In genomic region chr5:121053055-121053985, GRCh38 we compare ENCODE assay signal across 33 cellular contexts.
A peak's percentile ranks its signal among the peaks of the same experiment; 100 is the strongest.
DNase-seq lines count a peak whose midpoint lies in the region; ATAC-seq, FAIRE-seq and TF ChIP-seq lines count a peak whose summit lies in the region.
"Had no signal": no experiment of that assay in that cellular context is flagged by ENCODE, and none has a peak within 500 bp of the region (broad histone marks: within the 10 kb centered on the region; RNA-seq: fewer than 3 reads in every experiment).

No MANE protein-coding gene starts in this region.

- FAIRE-seq in astrocyte (lab: Jason Lieb, UNC) = no peak
- FAIRE-seq: GM12891, TTC549 had no signal

- H2AFZ ChIP-seq in DND-41 (ENCODE audit: low read depth, low read length) (peak overlapping the region; percentile 75), astrocyte (ENCODE audit: low read depth, low read length) (no peak overlapping the region)

- DNase-seq in DND-41 (peak; percentile 33), NCI-H526 treated with DMSO at 0.1 percent for 48 hours (lab: John Stamatoyannopoulos, UW) (peak; percentile 0), astrocyte (ENCODE audit: low read depth) (no peak), left kidney (ENCODE audit: low read depth, low spot score) (peak; percentile 47), mesenteric fat pad (ENCODE audit: low spot score) (no peak), nucleus accumbens (lab: John Stamatoyannopoulos, UW) (no peak), endodermal cell (no peak)
- DNase-seq in activated T-cell treated with anti-CD3 and anti-CD28 coated beads, Interleukin-2, amount 50 U/mL, for 4 hours = no peak
- DNase-seq: activated CD4-positive, alpha-beta T cell treated with anti-CD3 and anti-CD28 coated beads, Interleukin-2, amount 50 U/mL, for 4 hours; activated CD4-positive, CD25-positive, alpha-beta regulatory T cell; activated CD8-positive, alpha-beta memory T cell treated with anti-CD3 and anti-CD28 coated beads, Interleukin-2, amount 10 ng/mL, durations not matched to agents 7 days and 5 days; activated T-cell treated with anti-CD3 and anti-CD28 coated beads, Interleukin-2, amount 50 U/mL, for 72 hours; CD8-positive, alpha-beta memory T cell; effector memory CD4-positive, alpha-beta T cell; foreskin keratinocyte; naive thymus-derived CD8-positive, alpha-beta T cell; NCI-H1105; NCI-H187; NCI-H2171; NCI-H524; occipital lobe; psoas muscle; Right ventricle myocardium superior; sigmoid colon; stimulated activated CD4-positive, alpha-beta T cell treated with anti-CD3 and anti-CD28 coated beads, Interleukin-4, amount 100 ng/mL, for 1 hour; T-helper 1 cell; thyroid gland; uterus had no signal

- WGBS in endodermal cell (ENCODE audit: insufficient coverage in 1 of 2, insufficient read length in 1 of 2), 2 experiments = 84 to 100% methylated on average over 1 to 5 of the region's 5 CpGs

- H3K79me2 ChIP-seq in DND-41 (ENCODE audit: insufficient read depth, low read length) = no peaks in the 10 kb centered on the region
- no peaks in the 10 kb centered on the region for H3K79me2 ChIP-seq in astrocyte (ENCODE audit: insufficient read depth, low read length)

- H3K4me2 ChIP-seq in DND-41 (ENCODE audit: insufficient read depth, low read length) (peak overlapping the region; percentile 48), astrocyte (ENCODE audit: low read length) (no peak overlapping the region)

- H3K4me1 ChIP-seq in DND-41 (ENCODE audit: insufficient read depth, low read length) = peaks cover 53% of the 10 kb centered on the region
- no peaks in the 10 kb centered on the region for H3K4me1 ChIP-seq in astrocyte (ENCODE audit: insufficient read depth, low read length)
- H3K4me1 ChIP-seq in endodermal cell (ENCODE audit: control insufficient read depth, insufficient read depth, low read length) = no peaks in the 10 kb centered on the region
- H3K4me1 ChIP-seq: foreskin keratinocyte, psoas muscle, sigmoid colon, thyroid gland, uterus had no signal

- H3K9ac ChIP-seq in DND-41 (ENCODE audit: low read depth, low read length) (peak overlapping the region; percentile 34), astrocyte (ENCODE audit: low read length) (no peak overlapping the region), endodermal cell (ENCODE audit: extremely low read depth, low read length, poor library complexity, severe bottlenecking) (no peak overlapping the region)

- peak; percentile 82 for ATAC-seq in DND-41 (ENCODE audit: insufficient read depth, low read depth)
- no peak for ATAC-seq in activated T-cell treated with anti-CD3 and anti-CD28 coated beads, Interleukin-2, amount 50 U/mL, for 4 hours
- ATAC-seq: activated CD8-positive, alpha-beta memory T cell treated with anti-CD3 and anti-CD28 coated beads, Interleukin-2, amount 10 ng/mL, durations not matched to agents 7 days and 5 days; activated T-cell treated with anti-CD3 and anti-CD28 coated beads, Interleukin-2, amount 50 U/mL, for 72 hours; esophagus mucosa; foreskin keratinocyte; naive thymus-derived CD8-positive, alpha-beta T cell; psoas muscle had no signal

- H3K36me3 Mint-ChIP-seq in astrocyte (ENCODE audit: low read depth, unreplicated experiment) (no peaks in the 10 kb centered on the region), endodermal cell (ENCODE audit: low read depth) (no peaks in the 10 kb centered on the region)
- no peaks in the 10 kb centered on the region for H3K36me3 Mint-ChIP-seq in activated T-cell treated with anti-CD3 and anti-CD28 coated beads, Interleukin-2, amount 50 U/mL, for 4 hours (ENCODE audit: insufficient read depth)
- H3K36me3 Mint-ChIP-seq: activated CD8-positive, alpha-beta memory T cell treated with anti-CD3 and anti-CD28 coated beads, Interleukin-2, amount 10 ng/mL, durations not matched to agents 7 days and 5 days; CD8-positive, alpha-beta memory T cell; IgD-negative memory B cell; naive thymus-derived CD8-positive, alpha-beta T cell had no signal

- H3K27ac ChIP-seq in DND-41 (ENCODE audit: low read length) (peak overlapping the region; percentile 84), astrocyte (ENCODE audit: low read depth, low read length) (no peak overlapping the region), endodermal cell (ENCODE audit: low read depth, low read length) (no peak overlapping the region)
- H3K27ac ChIP-seq: coronary artery, foreskin keratinocyte, psoas muscle, sigmoid colon, thyroid gland, uterus had no signal

- H3K4me1 Mint-ChIP-seq in astrocyte (ENCODE audit: low read depth, unreplicated experiment) (peaks cover 5% of the 10 kb centered on the region), endodermal cell (no peaks in the 10 kb centered on the region)
- no peaks in the 10 kb centered on the region for H3K4me1 Mint-ChIP-seq in activated T-cell treated with anti-CD3 and anti-CD28 coated beads, Interleukin-2, amount 50 U/mL, for 4 hours (ENCODE audit: low read depth)
- H3K4me1 Mint-ChIP-seq: activated CD8-positive, alpha-beta memory T cell treated with anti-CD3 and anti-CD28 coated beads, Interleukin-2, amount 10 ng/mL, durations not matched to agents 7 days and 5 days; CD8-positive, alpha-beta memory T cell; IgD-negative memory B cell; naive thymus-derived CD8-positive, alpha-beta T cell had no signal

- H3K27me3 Mint-ChIP-seq in astrocyte (ENCODE audit: low read depth, unreplicated experiment) (no peaks in the 10 kb centered on the region), endodermal cell (ENCODE audit: insufficient read depth) (no peaks in the 10 kb centered on the region)
- H3K27me3 Mint-ChIP-seq in activated T-cell treated with anti-CD3 and anti-CD28 coated beads, Interleukin-2, amount 50 U/mL, for 4 hours (ENCODE audit: low read depth) = no peaks in the 10 kb centered on the region
- H3K27me3 Mint-ChIP-seq: activated CD8-positive, alpha-beta memory T cell treated with anti-CD3 and anti-CD28 coated beads, Interleukin-2, amount 10 ng/mL, durations not matched to agents 7 days and 5 days; CD8-positive, alpha-beta memory T cell; IgD-negative memory B cell had no signal

- H3K27ac Mint-ChIP-seq in astrocyte (ENCODE audit: unreplicated experiment) = peak overlapping the region; percentile 3
- no peak overlapping the region for H3K27ac Mint-ChIP-seq in endodermal cell
- H3K27ac Mint-ChIP-seq: activated CD8-positive, alpha-beta memory T cell treated with anti-CD3 and anti-CD28 coated beads, Interleukin-2, amount 10 ng/mL, durations not matched to agents 7 days and 5 days; activated T-cell treated with anti-CD3 and anti-CD28 coated beads, Interleukin-2, amount 50 U/mL, for 72 hours; CD8-positive, alpha-beta memory T cell; IgD-negative memory B cell; naive thymus-derived CD8-positive, alpha-beta T cell had no signal

- TF ChIP-seq CTCF in DND-41 (IDR thresholded peaks at IDR 0.05; ENCODE audit: borderline replicate concordance, extremely low read depth, low read length, poor library complexity, severe bottlenecking) (peak; percentile 28), astrocyte (IDR thresholded peaks at IDR 0.05; ENCODE audit: insufficient read depth, low read depth, low read length) (no peak), endodermal cell (conservative IDR thresholded peaks at IDR 0.05) (no peak)

- no peaks in the 10 kb centered on the region for H3K27me3 ChIP-seq in DND-41 (ENCODE audit: insufficient read depth, low read length, poor library complexity)
- H3K27me3 ChIP-seq in astrocyte (ENCODE audit: insufficient read depth, low read length) = no peaks in the 10 kb centered on the region
- H3K27me3 ChIP-seq in endodermal cell (ENCODE audit: control insufficient read depth, insufficient read depth, low read length, poor library complexity, severe bottlenecking) = no peaks in the 10 kb centered on the region
- H3K27me3 ChIP-seq: foreskin keratinocyte, sigmoid colon, thyroid gland, uterus had no signal

- H3K9me3 Mint-ChIP-seq in astrocyte (ENCODE audit: unreplicated experiment) (no peaks in the 10 kb centered on the region), endodermal cell (no peaks in the 10 kb centered on the region)
- H3K9me3 Mint-ChIP-seq in activated T-cell treated with anti-CD3 and anti-CD28 coated beads, Interleukin-2, amount 50 U/mL, for 4 hours = peaks cover 7% of the 10 kb centered on the region
- H3K9me3 Mint-ChIP-seq: IgD-negative memory B cell had no signal

- H3K4me3 Mint-ChIP-seq in astrocyte (ENCODE audit: unreplicated experiment) (no peak overlapping the region), endodermal cell (no peak overlapping the region)
- H3K4me3 Mint-ChIP-seq in activated T-cell treated with anti-CD3 and anti-CD28 coated beads, Interleukin-2, amount 50 U/mL, for 4 hours = no peak overlapping the region
- H3K4me3 Mint-ChIP-seq: activated CD8-positive, alpha-beta memory T cell treated with anti-CD3 and anti-CD28 coated beads, Interleukin-2, amount 10 ng/mL, durations not matched to agents 7 days and 5 days; activated T-cell treated with anti-CD3 and anti-CD28 coated beads, Interleukin-2, amount 50 U/mL, for 72 hours; CD8-positive, alpha-beta memory T cell; IgD-negative memory B cell; naive thymus-derived CD8-positive, alpha-beta T cell had no signal

- H3K36me3 ChIP-seq in DND-41 (ENCODE audit: insufficient read depth, low read length) (no peaks in the 10 kb centered on the region), astrocyte (ENCODE audit: insufficient read depth, low read length) (no peaks in the 10 kb centered on the region), endodermal cell (ENCODE audit: control insufficient read depth, insufficient read depth, low read length) (no peaks in the 10 kb centered on the region)
- H3K36me3 ChIP-seq: sigmoid colon, thyroid gland, uterus had no signal

- H3K9me3 ChIP-seq in DND-41 (ENCODE audit: insufficient read depth, low read length, severe bottlenecking) = no peaks in the 10 kb centered on the region
- no peaks in the 10 kb centered on the region for H3K9me3 ChIP-seq in astrocyte (ENCODE audit: insufficient read depth, low read depth, low read length)
- no peaks in the 10 kb centered on the region for H3K9me3 ChIP-seq in endodermal cell (ENCODE audit: control insufficient read depth, low read length)
- H3K9me3 ChIP-seq: psoas muscle, sigmoid colon, thyroid gland, uterus had no signal

- H4K20me1 ChIP-seq in DND-41 (ENCODE audit: insufficient read depth, low read length) (no peaks in the 10 kb centered on the region), astrocyte (ENCODE audit: insufficient read depth, low read length) (no peaks in the 10 kb centered on the region)

- H3K4me3 ChIP-seq in DND-41 (ENCODE audit: low read depth in 1 of 2, low read length in 2 of 2) (peak overlapping the region in 1 of 2 experiments; percentile 19; a peak in 2 of 4 replicates), astrocyte (ENCODE audit: insufficient read depth, low read depth, low read length) (no peak overlapping the region), endodermal cell (ENCODE audit: low read length) (no peak overlapping the region)
- H3K4me3 ChIP-seq: coronary artery, psoas muscle, sigmoid colon, thyroid gland, uterus had no signal

Comparison
In these comparisons a context has a peak if more than half of its experiments do, and no peak if none do; other contexts are left out.
1. DNase-seq: peak in DND-41 (single experiment), NCI-H526 treated with DMSO at 0.1 percent for 48 hours (single experiment) and left kidney (single experiment); none in astrocyte (single experiment), mesenteric fat pad (single experiment), nucleus accumbens (0 of 56), endodermal cell (single experiment) and activated T-cell treated with anti-CD3 and anti-CD28 coated beads, Interleukin-2, amount 50 U/mL, for 4 hours (single experiment).